ENCODE assay signal across 8 cellular contexts in the genomic region with DNA sequence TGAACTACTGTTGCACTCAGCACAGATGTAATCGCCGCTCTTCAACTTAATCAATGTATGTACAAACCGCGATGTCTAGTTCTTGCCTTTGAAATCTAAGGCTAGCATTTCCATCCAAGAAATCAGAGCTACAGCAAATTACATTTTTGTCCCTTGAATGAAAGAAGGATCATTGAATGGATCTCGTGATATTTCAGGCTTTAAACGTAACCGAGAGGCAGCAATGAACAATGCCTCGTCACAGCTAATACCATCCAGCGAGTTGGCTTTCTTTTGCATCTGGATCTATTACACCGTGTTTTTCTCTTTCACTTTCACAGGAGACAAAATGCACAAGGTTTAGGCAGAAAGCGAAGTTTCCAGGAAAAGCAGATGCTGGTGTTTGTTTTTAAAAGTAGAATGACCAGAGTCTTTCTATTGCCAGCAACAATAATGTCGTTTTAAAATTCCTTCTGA. TPM values are rescaled to one million over a fixed set of nuclear protein-coding genes. Genes with fewer than 3 reads are reported as not detected.
DNase-seq lines count a peak whose midpoint lies in the region; ATAC-seq, FAIRE-seq and TF ChIP-seq lines count a peak whose summit lies in the region.

No MANE protein-coding gene starts in this region.

- no peak for FAIRE-seq in small intestine (lab: Jason Lieb, UNC)

- DNase-seq in activated T-cell treated with anti-CD3 and anti-CD28 coated beads, Interleukin-2, amount 50 U/mL, for 24 hours: no peak
- no peak for DNase-seq in activated T-cell treated with anti-CD3 and anti-CD28 coated beads for 4 hours
- peak; percentile 84 for DNase-seq in IMR-90
- no peak for DNase-seq in activated naive CD8-positive, alpha-beta T cell treated with anti-CD3 and anti-CD28 coated beads for 36 hours
- peak; percentile 20 for DNase-seq in small intestine
- no peak for DNase-seq in ecto neural progenitor cell (ENCODE audit: low spot score)
- no peak for DNase-seq in HK-2 (ENCODE audit: unreplicated experiment)

- no peak overlapping the region; the same call in 1 of the 2 replicates for H2AK5ac ChIP-seq in IMR-90 (ENCODE audit: low read depth, low read length)

- H3K4ac ChIP-seq in IMR-90 (ENCODE audit: low read depth, low read length): peak overlapping the region; percentile 73; the same call in 1 of the 2 replicates

- H2AFZ ChIP-seq in IMR-90 (replicated peaks; ENCODE audit: low read length, poor library complexity): peak overlapping the region; percentile 78

- peak overlapping the region; percentile 11 for H3K27ac Mint-ChIP-seq in activated T-cell treated with anti-CD3 and anti-CD28 coated beads, Interleukin-2, amount 50 U/mL, for 24 hours
- H3K27ac Mint-ChIP-seq in activated naive CD8-positive, alpha-beta T cell treated with anti-CD3 and anti-CD28 coated beads for 36 hours: no peak overlapping the region

- intact Hi-C loops in IMR-90 (cut with micrococcal nuclease): loop anchor here (5.0 to 10.0 kb wide), 3 partner anchors 212 to 443 kb away; no protein-coding TSS in a partner anchor

- H3K36me3 ChIP-seq in IMR-90 (ENCODE audit: control insufficient read depth, insufficient read depth, low read length) (no peaks in the 10 kb centered on the region), iPS-15b (ENCODE audit: control insufficient read depth, insufficient read depth, low read length) (no peaks in the 10 kb centered on the region), small intestine (ENCODE audit: control insufficient read depth in 2 of 2, insufficient read depth in 2 of 2, low read length in 2 of 2) (no peaks in the 10 kb centered on the region)

- no peaks in the 10 kb centered on the region for H3K36me3 Mint-ChIP-seq in activated T-cell treated with anti-CD3 and anti-CD28 coated beads, Interleukin-2, amount 50 U/mL, for 24 hours (ENCODE audit: low read depth)
- H3K36me3 Mint-ChIP-seq in activated naive CD8-positive, alpha-beta T cell treated with anti-CD3 and anti-CD28 coated beads for 36 hours: peaks cover 3% of the 10 kb centered on the region

- H3K14ac ChIP-seq in IMR-90 (replicated peaks; ENCODE audit: low read depth, low read length): peak overlapping the region; percentile 92

- CTCF ChIA-PET in IMR-90 (lab: Yijun Ruan, JAX): interaction anchor here (0.8 to 1.0 kb wide), 2 partner anchors 24 to 97 kb away, joined by 4 to 5 read pairs; no protein-coding TSS in a partner anchor

- peak overlapping the region; percentile 11; the same call in 1 of the 2 replicates for H2BK20ac ChIP-seq in IMR-90 (ENCODE audit: low read depth, low read length)

- H3K9ac ChIP-seq in IMR-90 (ENCODE audit: low read depth, low read length): peak overlapping the region; percentile 58
- no peak overlapping the region for H3K9ac ChIP-seq in iPS-15b (ENCODE audit: low read depth, low read length)

- in situ Hi-C loops in IMR-90 (cut with MboI; ENCODE audit: low sequenced_read_pairs): loop anchor here (25.0 kb wide), 3 partner anchors 792 to 1092 kb away; a partner anchor contains a TSS

- no peaks in the 10 kb centered on the region for H4K20me1 ChIP-seq in IMR-90 (ENCODE audit: insufficient read depth, low read length)

- H2BK15ac ChIP-seq in IMR-90 (ENCODE audit: low read depth, low read length): 0 out of 3 replicates have a peak overlapping the region, but pooled peaks have one; percentile 3

- H3K4me2 ChIP-seq in IMR-90 (ENCODE audit: low read depth, low read length): peak overlapping the region; percentile 98

- H3K4me3 Mint-ChIP-seq in activated T-cell treated with anti-CD3 and anti-CD28 coated beads, Interleukin-2, amount 50 U/mL, for 24 hours: peak overlapping the region; percentile 80
- peak overlapping the region; percentile 69 for H3K4me3 Mint-ChIP-seq in activated naive CD8-positive, alpha-beta T cell treated with anti-CD3 and anti-CD28 coated beads for 36 hours

- no TSS peak for BruUV-seq in IMR-90 (replicated peaks; lab: Mats Ljungman, UMichigan)

- peaks cover 42% of the 10 kb centered on the region for H3K4me1 Mint-ChIP-seq in activated T-cell treated with anti-CD3 and anti-CD28 coated beads, Interleukin-2, amount 50 U/mL, for 24 hours (ENCODE audit: low read depth)
- peaks cover 40% of the 10 kb centered on the region for H3K4me1 Mint-ChIP-seq in activated naive CD8-positive, alpha-beta T cell treated with anti-CD3 and anti-CD28 coated beads for 36 hours

- H2BK120ac ChIP-seq in IMR-90 (ENCODE audit: low read depth, low read length): peak overlapping the region; percentile 80

- TF ChIP-seq POLR2A in IMR-90 (IDR thresholded peaks at IDR 0.05; ENCODE audit: low read depth, low read length): no peak

- peak overlapping the region; percentile 27 to 83 for H4K8ac ChIP-seq in IMR-90 (ENCODE audit: low read depth in 2 of 2, low read length in 2 of 2)

- H3K56ac ChIP-seq in IMR-90 (ENCODE audit: extremely low read depth, insufficient read depth, low read length): peak overlapping the region; percentile 35

- peaks cover 0 to 6% of the 10 kb centered on the region in 2 experiments; a peak in 1 of 4 replicates for H3K79me1 ChIP-seq in IMR-90 (ENCODE audit: low read depth in 1 of 2, low read length in 2 of 2)

- H4K91ac ChIP-seq in IMR-90 (ENCODE audit: insufficient read depth, low read depth, low read length): peak overlapping the region; percentile 53

- H3K27ac ChIP-seq in IMR-90 (ENCODE audit: insufficient read depth, low read length) (peak overlapping the region; percentile 88), small intestine (ENCODE audit: low read depth in 1 of 2, low read length in 1 of 2) (peak overlapping the region in 1 of 2 donors; percentile 67)

- H3K27me3 Mint-ChIP-seq in activated T-cell treated with anti-CD3 and anti-CD28 coated beads, Interleukin-2, amount 50 U/mL, for 24 hours: peaks cover 83% of the 10 kb centered on the region
- H3K27me3 Mint-ChIP-seq in activated naive CD8-positive, alpha-beta T cell treated with anti-CD3 and anti-CD28 coated beads for 36 hours: peaks cover 93% of the 10 kb centered on the region

- dilution Hi-C loops in IMR-90 (cut with HindIII; ENCODE audit: low sequenced_read_pairs, unreplicated experiment): no loop called here

- H3K27me3 ChIP-seq in IMR-90 (ENCODE audit: control insufficient read depth, insufficient read depth, low read length): no peaks in the 10 kb centered on the region
- H3K27me3 ChIP-seq in iPS-15b (ENCODE audit: control insufficient read depth, insufficient read depth, low read length): peaks cover 16% of the 10 kb centered on the region
- H3K27me3 ChIP-seq in small intestine (ENCODE audit: control insufficient read depth in 2 of 2, insufficient read depth in 2 of 2, low read length in 2 of 2): peaks cover 3 to 15% of the 10 kb centered on the region in 2 donors

- no peak overlapping the region for H2AK9ac ChIP-seq in IMR-90 (replicated peaks; ENCODE audit: low read depth, low read length, poor library complexity)

- peak overlapping the region; percentile 95 for H3K4me3 ChIP-seq in IMR-90 (ENCODE audit: insufficient read depth, low read depth, low read length)
- H3K4me3 ChIP-seq in iPS-15b (ENCODE audit: low read depth, low read length): peak overlapping the region; percentile 66
- peak overlapping the region in 1 of 2 donors; percentile 9 for H3K4me3 ChIP-seq in small intestine (ENCODE audit: low read depth in 1 of 2, low read length in 2 of 2)

- peak overlapping the region; percentile 94 for H3K18ac ChIP-seq in IMR-90 (ENCODE audit: low read depth, low read length)

- POLR2A ChIA-PET in IMR-90 (lab: Charles Lee; ENCODE audit: unreplicated experiment): no interaction called here

- no peak for TF ChIP-seq CTCF in IMR-90 (conservative IDR thresholded peaks at IDR 0.05; ENCODE audit: low read depth, low read length)

- H3K9me3 ChIP-seq in IMR-90 (ENCODE audit: control insufficient read depth, insufficient read depth, low read length): no peaks in the 10 kb centered on the region
- H3K9me3 ChIP-seq in iPS-15b (ENCODE audit: control insufficient read depth, insufficient read depth, low read length): no peaks in the 10 kb centered on the region
- H3K9me3 ChIP-seq in small intestine (ENCODE audit: control insufficient read depth, low read depth): no peaks in the 10 kb centered on the region

- ATAC-seq in IMR-90 (ENCODE audit: low read depth): peak; percentile 10; the same call in 1 of the 2 replicates

- TF ChIP-seq RAD21 in IMR-90 (IDR thresholded peaks at IDR 0.05; ENCODE audit: low read length): no peak

- 0% methylated on average over 2 of the region's 12 CpGs; no CpG with 5 or more reads in 1 of the 2 experiments for WGBS in IMR-90 (ENCODE audit: extremely low coverage in 2 of 2, insufficient read length in 1 of 2), 2 experiments
- WGBS in small intestine, 3 donors: 9 to 13% (median 11%) methylated on average over 12 of the region's 12 CpGs

- H2BK5ac ChIP-seq in IMR-90 (ENCODE audit: low read depth, low read length, poor library complexity, severe bottlenecking): peak overlapping the region; percentile 95

- H3K4me1 ChIP-seq in IMR-90 (ENCODE audit: control insufficient read depth, insufficient read depth, low read length): peaks cover 4% of the 10 kb centered on the region
- peaks cover 44% of the 10 kb centered on the region for H3K4me1 ChIP-seq in iPS-15b (ENCODE audit: control insufficient read depth, insufficient read depth, low read length)
- H3K4me1 ChIP-seq in small intestine (ENCODE audit: control insufficient read depth in 2 of 2, insufficient read depth in 1 of 2, low read depth in 1 of 2, low read length in 1 of 2): no peaks in the 10 kb centered on the region

- peak overlapping the region; percentile 97 for H4K5ac ChIP-seq in IMR-90 (ENCODE audit: low read depth, low read length)

- 0 out of 2 replicates have a peak, but pooled peaks cover 3% of the 10 kb centered on the region for H3K9me1 ChIP-seq in IMR-90 (ENCODE audit: insufficient read depth, low read length)

- no peaks in the 10 kb centered on the region for H3K9me3 Mint-ChIP-seq in activated T-cell treated with anti-CD3 and anti-CD28 coated beads, Interleukin-2, amount 50 U/mL, for 24 hours
- H3K9me3 Mint-ChIP-seq in activated naive CD8-positive, alpha-beta T cell treated with anti-CD3 and anti-CD28 coated beads for 36 hours: no peaks in the 10 kb centered on the region

- peak overlapping the region; percentile 91 for H3K23ac ChIP-seq in IMR-90 (ENCODE audit: low read depth, low read length)

RNA-seq across cellular contexts. Expression of a gene that starts 5.5 kb away (rescaled TPM):
- 0.56 and 0.72 TPM in 2 replicates for total RNA-seq in IMR-90 (2012; rRNA removed)
- polyA plus RNA-seq in IMR-90 (2012; rRNA removed) (0.24 and 0.36 TPM in 2 replicates), small intestine (under 1 TPM in 1 of 3 donors, not detected in 2; 0.13 TPM)
- 0.16 and 0.42 TPM in 2 replicates for polyA plus RNA-seq in IMR-90 (2012; cell fraction: cytosol; rRNA removed)
- polyA plus RNA-seq in IMR-90 (2012; cell fraction: nucleus; rRNA removed; ENCODE audit: low replicate concordance): 0.36 and 2.0 TPM in 2 replicates
- total RNA-seq in activated naive CD8-positive, alpha-beta T cell treated with anti-CD3 and anti-CD28 coated beads for 36 hours: under 1 TPM in 1 of 2 experiments, not detected in 1; 0.54 TPM

RNA-seq across cellular contexts. Expression of a gene that starts 14.0 kb away (rescaled TPM):
- 29.0 and 31.9 TPM in 2 replicates for total RNA-seq in IMR-90 (2012; rRNA removed)
- 22.5 and 23.9 TPM in 2 replicates for polyA plus RNA-seq in IMR-90 (2012; rRNA removed)
- polyA plus RNA-seq in IMR-90 (2012; cell fraction: cytosol; rRNA removed): 7.2 and 17.6 TPM in 2 replicates
- 27.3 and 103 TPM in 2 replicates for polyA plus RNA-seq in IMR-90 (2012; cell fraction: nucleus; rRNA removed; ENCODE audit: low replicate concordance)
- 10 to 100 TPM; 33.9 to 36.2 TPM for total RNA-seq in activated naive CD8-positive, alpha-beta T cell treated with anti-CD3 and anti-CD28 coated beads for 36 hours
- polyA plus RNA-seq in small intestine: 10 to 100 TPM in 2 of 3 donors, 1 to 10 TPM in 1; 8.9 to 15.2 (median 11.6) TPM

Comparison
In these comparisons a context has a peak if more than half of its experiments do, and no peak if none do; other contexts are left out.
1. DNase-seq: peak in IMR-90 (single experiment) and small intestine (single experiment); none in activated T-cell treated with anti-CD3 and anti-CD28 coated beads, Interleukin-2, amount 50 U/mL, for 24 hours (single experiment), activated T-cell treated with anti-CD3 and anti-CD28 coated beads for 4 hours (single experiment), activated naive CD8-positive, alpha-beta T cell treated with anti-CD3 and anti-CD28 coated beads for 36 hours (single experiment), ecto neural progenitor cell (single experiment) and HK-2 (single experiment).